In the genomic region with DNA sequence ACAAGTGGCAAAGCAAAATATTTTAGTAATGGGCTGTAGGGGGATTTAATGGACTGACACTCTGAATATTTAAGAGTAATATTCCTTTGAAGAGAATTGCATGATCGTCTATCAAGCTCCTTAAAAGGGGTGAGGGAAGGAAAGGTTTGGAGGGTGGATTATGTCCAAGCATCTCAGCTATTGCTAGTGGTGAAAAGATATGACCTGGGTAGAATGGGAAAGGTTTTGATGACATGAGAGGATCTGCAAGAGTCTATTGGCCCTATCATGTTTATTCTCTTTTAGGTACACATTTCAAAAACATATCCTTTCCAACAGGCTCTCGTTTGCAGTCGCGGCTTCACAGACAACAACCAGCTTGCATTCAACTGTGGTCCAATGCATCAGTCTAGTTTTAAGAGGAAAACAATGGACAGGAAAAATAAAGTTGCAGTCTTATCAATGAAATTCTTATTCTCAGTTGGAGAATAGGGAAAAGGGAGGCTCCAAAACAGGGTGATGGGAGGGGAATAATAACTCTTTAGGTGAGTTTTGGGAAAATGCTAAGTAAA, we compare ENCODE assay signal across 18 cellular contexts. TPM values are rescaled to one million over a fixed set of nuclear protein-coding genes. Genes with fewer than 3 reads are reported as not detected.
DNase-seq lines count a peak whose midpoint lies in the region; ATAC-seq and TF ChIP-seq lines count a peak whose summit lies in the region.
"Had no signal": no experiment of that assay in that cellular context is flagged by ENCODE, and none has a peak within 500 bp of the region (broad histone marks: within the 10 kb centered on the region; RNA-seq: fewer than 3 reads in every experiment).

No MANE protein-coding gene starts in this region.

- H3K4me3 Mint-ChIP-seq in brain: peak overlapping the region; percentile 81 to 98 (median 88)
- H3K4me3 Mint-ChIP-seq in nephron: peak overlapping the region in 2 of 3 experiments; percentile 43 to 45

- DNase-seq in DMS153 (lab: John Stamatoyannopoulos, UW): peak; percentile 29
- no peak for DNase-seq in DMS153 treated with DMSO at 0.1 percent for 48 hours (lab: John Stamatoyannopoulos, UW; ENCODE audit: unreplicated experiment)
- DNase-seq in MV-4-11 (lab: John Stamatoyannopoulos, UW): no peak
- DNase-seq: AML-193, DND-41, Kasumi-1, MM.1S, NCI-H1092 treated with DMSO at 0.1 percent for 48 hours, NCI-H1694, NCI-H2081 treated with DMSO at 0.1 percent for 48 hours, NCI-H510A, NCI-H748 treated with DMSO at 0.1 percent for 48 hours, PC-3 had no signal

- H3K4me1 Mint-ChIP-seq in brain: peaks cover 72% of the 10 kb centered on the region
- H3K4me1 Mint-ChIP-seq in nephron: peaks cover 8% of the 10 kb centered on the region

- TF ChIP-seq CTCF in brain (conservative IDR thresholded peaks at IDR 0.05) (no peak), nephron (IDR thresholded peaks at IDR 0.05; ENCODE audit: unreplicated experiment in 3 of 3) (no peak)

- peaks cover 38% of the 10 kb centered on the region for H3K27me3 Mint-ChIP-seq in brain
- peaks cover 92% of the 10 kb centered on the region for H3K27me3 Mint-ChIP-seq in nephron (ENCODE audit: low read depth)

- peak overlapping the region in 4 of 5 experiments; percentile 95 to 100 (median 98) for H3K27ac Mint-ChIP-seq in brain
- no peak overlapping the region for H3K27ac Mint-ChIP-seq in nephron

- peaks cover 0 to 8% (median 3%) of the 10 kb centered on the region in 5 experiments for H3K9me3 Mint-ChIP-seq in brain
- no peaks in the 10 kb centered on the region for H3K9me3 Mint-ChIP-seq in nephron

- H3K36me3 Mint-ChIP-seq in brain: peaks cover 38% of the 10 kb centered on the region
- H3K36me3 Mint-ChIP-seq in nephron (ENCODE audit: low read depth): no peaks in the 10 kb centered on the region

- ATAC-seq in GM19023 (IDR thresholded peaks at IDR 0.05; ENCODE audit: unreplicated experiment) (no peak), HG03460 (IDR thresholded peaks at IDR 0.05; ENCODE audit: unreplicated experiment) (no peak), HG02571 (IDR thresholded peaks at IDR 0.05; ENCODE audit: unreplicated experiment) (no peak)
- ATAC-seq: PC-3 had no signal

RNA-seq across cellular contexts. Expression of gene FOXG1, which starts 17.1 kb away (rescaled TPM):
- polyA plus RNA-seq in brain (ENCODE audit: insufficient read depth, low read depth, low replicate concordance): 28.3 TPM

Comparison
In these comparisons a context has a peak if more than half of its experiments do, and no peak if none do; other contexts are left out.
1. H3K27ac Mint-ChIP-seq: peak in brain (4 of 5); none in nephron (0 of 3).